In the genomic region with DNA sequence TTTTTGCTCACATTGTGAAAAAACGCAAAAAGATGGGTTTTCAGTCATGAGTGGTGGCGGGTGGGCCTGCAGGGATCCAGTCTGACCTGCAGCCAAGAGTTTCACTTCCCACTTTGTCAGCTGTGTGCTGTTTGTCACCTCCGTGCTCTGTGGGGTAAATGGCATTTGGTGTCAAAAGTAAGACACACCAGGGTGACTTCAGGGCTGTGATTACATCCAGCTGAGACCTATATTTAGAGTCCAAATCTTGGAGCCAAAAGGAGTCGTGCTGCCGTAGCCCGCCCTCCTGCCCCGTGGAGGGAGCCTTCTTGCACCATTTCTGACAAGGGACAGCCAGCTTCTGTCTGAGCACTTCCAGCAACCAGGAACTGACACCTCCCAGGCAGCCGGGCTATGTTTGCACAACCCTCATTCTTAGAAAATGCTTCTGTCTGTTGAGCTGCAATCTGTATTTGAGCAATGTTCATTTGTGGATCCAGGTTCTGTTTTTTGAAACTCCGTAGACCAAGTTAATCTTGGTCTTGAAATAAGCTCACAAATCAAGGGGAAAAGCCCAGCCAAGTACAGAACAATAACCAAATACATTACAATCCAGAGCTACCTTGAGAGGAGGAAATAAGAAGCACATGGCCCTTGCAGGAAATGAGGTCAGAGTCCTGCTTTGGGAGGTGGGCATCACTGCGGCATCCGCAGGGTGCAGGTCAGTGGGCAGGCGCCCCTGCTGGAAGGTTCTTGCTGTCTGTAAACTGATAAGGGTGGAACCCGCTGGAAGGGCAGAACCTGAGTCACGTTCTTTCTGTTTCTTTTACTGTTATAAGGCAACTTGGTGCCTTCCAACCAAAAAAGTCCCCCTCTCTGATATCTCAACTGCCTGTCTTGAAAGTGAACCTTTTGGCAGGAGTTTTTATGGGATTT, we compare ENCODE assay signal across 7 cellular contexts. TPM values are rescaled to one million over a fixed set of nuclear protein-coding genes. Genes with fewer than 3 reads are reported as not detected.
DNase-seq lines count a peak whose midpoint lies in the region; ATAC-seq and TF ChIP-seq lines count a peak whose summit lies in the region.

No MANE protein-coding gene starts in this region.

- H3K36me3 ChIP-seq in Peyer's patch (no peaks in the 10 kb centered on the region), vagina (no peaks in the 10 kb centered on the region)

- H3K27ac ChIP-seq in Peyer's patch (peak overlapping the region; percentile 79 to 88 (median 84)), vagina (peak overlapping the region; percentile 63)

- H3K4me3 ChIP-seq in Peyer's patch (peak overlapping the region in 1 of 4 donors; percentile 16), vagina (no peak overlapping the region)

- H3K27me3 Mint-ChIP-seq in activated T-helper 17 cell treated with anti-CD3 and anti-CD28 coated beads, Interleukin-2, amount 50 U/mL, for 72 hours, result no peaks in the 10 kb centered on the region
- H3K27me3 Mint-ChIP-seq in progenitor cell of endocrine pancreas, result peaks cover 47% of the 10 kb centered on the region

- no peaks in the 10 kb centered on the region for H3K27me3 ChIP-seq in Peyer's patch
- no peaks in the 10 kb centered on the region for H3K27me3 ChIP-seq in vagina

- ATAC-seq in GM18873 (IDR thresholded peaks at IDR 0.05; ENCODE audit: low FRiP score, unreplicated experiment) (peak; percentile 34), HG02981 (IDR thresholded peaks at IDR 0.05; ENCODE audit: unreplicated experiment) (peak; percentile 46)
- peak; percentile 69 for ATAC-seq in activated T-helper 17 cell treated with anti-CD3 and anti-CD28 coated beads, Interleukin-2, amount 50 U/mL, for 72 hours (replicated peaks)

- peak overlapping the region; percentile 76 for H3K4me3 Mint-ChIP-seq in activated T-helper 17 cell treated with anti-CD3 and anti-CD28 coated beads, Interleukin-2, amount 50 U/mL, for 72 hours
- no peak overlapping the region for H3K4me3 Mint-ChIP-seq in progenitor cell of endocrine pancreas (ENCODE audit: low read depth)

- H3K4me1 ChIP-seq in Peyer's patch (peaks cover 21 to 67% (median 51%) of the 10 kb centered on the region in 4 donors), vagina (peaks cover 76% of the 10 kb centered on the region)

- intact Hi-C loops in vagina (cut with DNase I), result no loop called here

- peak; percentile 68 to 89 (median 86) for DNase-seq in Peyer's patch
- peak; percentile 65 for DNase-seq in globus pallidus (ENCODE audit: low spot score)
- DNase-seq in progenitor cell of endocrine pancreas (ENCODE audit: low spot score, unreplicated experiment), result no peak
- peak in 1 of 2 donors; percentile 95 for DNase-seq in vagina (ENCODE audit: extremely low spot score in 2 of 2)

- H3K27ac Mint-ChIP-seq in activated T-helper 17 cell treated with anti-CD3 and anti-CD28 coated beads, Interleukin-2, amount 50 U/mL, for 72 hours, result peak overlapping the region; percentile 81
- peak overlapping the region; percentile 76 for H3K27ac Mint-ChIP-seq in progenitor cell of endocrine pancreas

- H3K9me3 ChIP-seq in Peyer's patch (no peaks in the 10 kb centered on the region), vagina (no peaks in the 10 kb centered on the region)

- no peaks in the 10 kb centered on the region for H3K9me3 Mint-ChIP-seq in activated T-helper 17 cell treated with anti-CD3 and anti-CD28 coated beads, Interleukin-2, amount 50 U/mL, for 72 hours
- H3K9me3 Mint-ChIP-seq in progenitor cell of endocrine pancreas (ENCODE audit: low read depth), result no peaks in the 10 kb centered on the region

- TF ChIP-seq CTCF in Peyer's patch (IDR thresholded peaks at IDR 0.05) (peak in 5 of 6 experiments; percentile 23 to 48 (median 45)), progenitor cell of endocrine pancreas (IDR thresholded peaks at IDR 0.05; ENCODE audit: unreplicated experiment) (peak; percentile 38), vagina (IDR thresholded peaks at IDR 0.05) (no peak)

- H3K36me3 Mint-ChIP-seq in activated T-helper 17 cell treated with anti-CD3 and anti-CD28 coated beads, Interleukin-2, amount 50 U/mL, for 72 hours (ENCODE audit: low read depth), result no peaks in the 10 kb centered on the region
- H3K36me3 Mint-ChIP-seq in progenitor cell of endocrine pancreas (ENCODE audit: insufficient read depth), result no peaks in the 10 kb centered on the region

- H3K4me1 Mint-ChIP-seq in activated T-helper 17 cell treated with anti-CD3 and anti-CD28 coated beads, Interleukin-2, amount 50 U/mL, for 72 hours, result peaks cover 41% of the 10 kb centered on the region
- H3K4me1 Mint-ChIP-seq in progenitor cell of endocrine pancreas (ENCODE audit: low read depth), result peaks cover 32% of the 10 kb centered on the region

- TF ChIP-seq POLR2A in Peyer's patch (IDR thresholded peaks at IDR 0.05), result no peak
- no peak for TF ChIP-seq POLR2A in vagina (IDR thresholded peaks at IDR 0.05)

RNA-seq across cellular contexts. Expression of gene ABCG1, which starts 14.4 kb away (rescaled TPM):
- total RNA-seq in Peyer's patch, result 10 to 100 TPM; 33.0 to 68.5 (median 40.8) TPM
- 1 to 10 TPM; 3.1 to 8.2 TPM for total RNA-seq in activated T-helper 17 cell treated with anti-CD3 and anti-CD28 coated beads, Interleukin-2, amount 50 U/mL, for 72 hours
- 3.7 and 4.6 TPM in 2 replicates for total RNA-seq in progenitor cell of endocrine pancreas
- 18.7 TPM for total RNA-seq in vagina

Comparison
In these comparisons a context has a peak if more than half of its experiments do, and no peak if none do; other contexts are left out.
1. CTCF ChIP-seq: peak in Peyer's patch (5 of 6) and progenitor cell of endocrine pancreas (single experiment); none in vagina (0 of 3).
2. Peak in every context shown above with its lines, with median percentiles within 50 percentile points of each other: ATAC-seq.